In the genomic region with DNA sequence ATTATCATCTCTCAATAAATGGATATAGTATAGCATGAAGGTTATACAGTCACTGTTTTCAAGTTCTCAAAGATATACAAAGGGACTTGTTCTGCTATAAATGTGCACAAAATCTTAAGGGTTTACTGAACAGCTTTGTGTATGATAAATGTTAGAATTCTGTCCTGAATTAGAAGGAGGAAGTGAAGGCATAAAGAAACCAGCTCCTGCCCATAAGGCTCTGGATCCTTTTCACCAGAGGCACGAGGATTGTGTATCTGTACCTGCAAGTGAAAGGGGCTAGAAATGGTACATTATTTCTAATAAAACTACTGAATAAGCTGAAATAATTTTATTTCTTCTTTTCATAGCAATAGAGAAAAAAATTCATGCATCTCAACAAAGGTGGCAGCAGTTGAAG, we compare ENCODE assay signal across 34 cellular contexts. TPM values are rescaled to one million over a fixed set of nuclear protein-coding genes. Genes with fewer than 3 reads are reported as not detected.
DNase-seq lines count a peak whose midpoint lies in the region; ATAC-seq and TF ChIP-seq lines count a peak whose summit lies in the region.
"Had no signal": no experiment of that assay in that cellular context is flagged by ENCODE, and none has a peak within 500 bp of the region (broad histone marks: within the 10 kb centered on the region; RNA-seq: fewer than 3 reads in every experiment).

No MANE protein-coding gene starts in this region.

- no peak overlapping the region for H3K4me3 Mint-ChIP-seq in CD8-positive, alpha-beta T cell
- H3K4me3 Mint-ChIP-seq: activated CD4-positive, alpha-beta T cell treated with anti-CD3 and anti-CD28 coated beads, Interleukin-2, amount 10 ng/mL, durations not matched to agents 7 days and 5 days; activated naive CD4-positive, alpha-beta T cell treated with anti-CD3 and anti-CD28 coated beads for 36 hours; CD8-positive, alpha-beta memory T cell; nephron; type B pancreatic cell had no signal

- H3K27ac ChIP-seq in CD8-positive, alpha-beta T cell (ENCODE audit: low read depth, low read length) = no peak overlapping the region
- H3K27ac ChIP-seq in SU-DHL-6 (ENCODE audit: low read depth, low read length) = 0 out of 2 replicates have a peak overlapping the region, but pooled peaks have one; percentile 15
- H3K27ac ChIP-seq in neutrophil = peak overlapping the region; percentile 44
- H3K27ac ChIP-seq: breast epithelium, esophagus squamous epithelium, foreskin keratinocyte, ovary had no signal

- 0 out of 2 replicates have a peak, but pooled peaks cover 14% of the 10 kb centered on the region for H3F3A ChIP-seq in SU-DHL-6 (ENCODE audit: insufficient read depth)

- no peak overlapping the region for H2AFZ ChIP-seq in SU-DHL-6 (ENCODE audit: low read depth, low read length, severe bottlenecking)

- no peak overlapping the region for H3K9ac ChIP-seq in SU-DHL-6 (ENCODE audit: low read length)

- intact Hi-C loops in CD8-positive, alpha-beta T cell (cut with DNase I, micrococcal nuclease) = no loop called here

- TF ChIP-seq CTCF in CD8-positive, alpha-beta T cell (IDR thresholded peaks at IDR 0.05) = no peak
- TF ChIP-seq CTCF in SU-DHL-6 (IDR thresholded peaks at IDR 0.05; ENCODE audit: insufficient read depth, low read length, poor library complexity, severe bottlenecking) = no peak
- no peak for TF ChIP-seq CTCF in neutrophil (IDR thresholded peaks at IDR 0.05)

- ATAC-seq in CD8-positive, alpha-beta T cell = no peak
- ATAC-seq in GM21786 (IDR thresholded peaks at IDR 0.05; ENCODE audit: unreplicated experiment) (no peak), GM21526 (IDR thresholded peaks at IDR 0.05; ENCODE audit: low FRiP score, unreplicated experiment) (no peak)
- ATAC-seq: foreskin keratinocyte, K562, left ventricle myocardium superior had no signal

- no peaks in the 10 kb centered on the region for H3K27me3 Mint-ChIP-seq in CD8-positive, alpha-beta T cell (ENCODE audit: low read depth)
- H3K27me3 Mint-ChIP-seq: activated CD4-positive, alpha-beta T cell treated with anti-CD3 and anti-CD28 coated beads, Interleukin-2, amount 10 ng/mL, durations not matched to agents 7 days and 5 days; CD8-positive, alpha-beta memory T cell; type B pancreatic cell had no signal

- DNase-seq in NOMO-1 treated with DMSO at 0.1 percent for 48 hours (lab: John Stamatoyannopoulos, UW; ENCODE audit: unreplicated experiment) (peak; percentile 26), NOMO-1 treated with dmso at 0.1 percent for 144 hours (lab: John Stamatoyannopoulos, UW; ENCODE audit: unreplicated experiment) (no peak)
- DNase-seq in CD8-positive, alpha-beta T cell = no peak
- DNase-seq in activated T-cell treated with anti-CD3 and anti-CD28 coated beads, Interleukin-2, amount 50 U/mL, for 1 hour = no peak
- DNase-seq: 8988T; activated CD4-positive, alpha-beta T cell treated with anti-CD3 and anti-CD28 coated beads, Interleukin-2, amount 10 ng/mL, durations not matched to agents 7 days and 5 days; activated naive CD4-positive, alpha-beta T cell treated with anti-CD3 and anti-CD28 coated beads for 36 hours; anterior cingulate cortex; CD8-positive, alpha-beta memory T cell; esophagus squamous epithelium; foreskin keratinocyte; head of caudate nucleus; islet precursor cell; left ventricle myocardium superior; midbrain; NCI-H1417 treated with DMSO at 0.1 percent for 48 hours; NCI-H2081; NCI-H2227 treated with DMSO at 0.1 percent for 48 hours; NCI-H526 treated with DMSO at 0.1 percent for 48 hours; NK-92 treated with Interleukin-12 subunit alpha and Interleukin-12 subunit beta, amount 100 ng/mL, for 24 hours; ovary; SIG-M5; stimulated activated CD4-positive, alpha-beta T cell treated with anti-CD3 and anti-CD28 coated beads, Interleukin-15, amount 100 ng/mL, for 24 hours; stimulated activated CD4-positive, alpha-beta T cell treated with anti-CD3 and anti-CD28 coated beads, Interleukin-4, amount 100 ng/mL, for 4 hours; substantia nigra; SW 1271 had no signal

- H4K20me1 ChIP-seq in SU-DHL-6 (ENCODE audit: low read depth, low read length) = no peaks in the 10 kb centered on the region

- H3K9me2 ChIP-seq in SU-DHL-6 (replicated peaks; ENCODE audit: insufficient read depth, low read length) = no peaks in the 10 kb centered on the region

- no peak overlapping the region for H3K4me3 ChIP-seq in CD8-positive, alpha-beta T cell (ENCODE audit: low read depth, low read length)
- H3K4me3 ChIP-seq in SU-DHL-6 (ENCODE audit: insufficient read depth, low read length, poor library complexity, severe bottlenecking) (no peak overlapping the region), neutrophil (ENCODE audit: low read depth in 1 of 2, low read length in 1 of 2) (no peak overlapping the region)
- H3K4me3 ChIP-seq: breast epithelium, esophagus squamous epithelium, K562, ovary had no signal

- H3K4me1 Mint-ChIP-seq in CD8-positive, alpha-beta T cell (ENCODE audit: low read depth) = peaks cover 2% of the 10 kb centered on the region
- H3K4me1 Mint-ChIP-seq: nephron had no signal

- H3K36me3 Mint-ChIP-seq in CD8-positive, alpha-beta T cell = peaks cover 61% of the 10 kb centered on the region

- peak overlapping the region; percentile 41 for H3K27ac Mint-ChIP-seq in CD8-positive, alpha-beta T cell
- H3K27ac Mint-ChIP-seq: activated CD4-positive, alpha-beta T cell treated with anti-CD3 and anti-CD28 coated beads, Interleukin-2, amount 10 ng/mL, durations not matched to agents 7 days and 5 days; activated naive CD4-positive, alpha-beta T cell treated with anti-CD3 and anti-CD28 coated beads for 36 hours; nephron; type B pancreatic cell had no signal

- CTCF ChIA-PET in CD8-positive, alpha-beta T cell (lab: Charles Lee) = no interaction called here

- H3K79me2 ChIP-seq in SU-DHL-6 (ENCODE audit: insufficient read depth, low read length) = no peaks in the 10 kb centered on the region

- no peaks in the 10 kb centered on the region for H3K4me1 ChIP-seq in CD8-positive, alpha-beta T cell (ENCODE audit: insufficient read depth, low read length)
- peaks cover 13 to 19% of the 10 kb centered on the region in 2 experiments for H3K4me1 ChIP-seq in neutrophil (ENCODE audit: control insufficient read depth in 1 of 2, insufficient read depth in 1 of 2, low read depth in 1 of 2, low read length in 1 of 2)
- H3K4me1 ChIP-seq: breast epithelium, esophagus squamous epithelium, foreskin keratinocyte had no signal

- H3K9me3 ChIP-seq in CD8-positive, alpha-beta T cell (ENCODE audit: low read length) = no peaks in the 10 kb centered on the region
- H3K9me3 ChIP-seq in SU-DHL-6 (ENCODE audit: insufficient read depth, low read length) (no peaks in the 10 kb centered on the region), neutrophil (no peaks in the 10 kb centered on the region)
- H3K9me3 ChIP-seq: breast epithelium, esophagus squamous epithelium, ovary had no signal

- POLR2A ChIA-PET in CD8-positive, alpha-beta T cell (lab: Charles Lee) = no interaction called here

- no peaks in the 10 kb centered on the region for H3K9me3 Mint-ChIP-seq in CD8-positive, alpha-beta T cell
- H3K9me3 Mint-ChIP-seq: activated CD4-positive, alpha-beta T cell treated with anti-CD3 and anti-CD28 coated beads, Interleukin-2, amount 10 ng/mL, durations not matched to agents 7 days and 5 days; activated naive CD4-positive, alpha-beta T cell treated with anti-CD3 and anti-CD28 coated beads for 36 hours; CD8-positive, alpha-beta memory T cell; nephron; type B pancreatic cell had no signal

- no peak overlapping the region for H3K4me2 ChIP-seq in SU-DHL-6 (ENCODE audit: low read depth, low read length, poor library complexity, severe bottlenecking)

- H3K36me3 ChIP-seq in CD8-positive, alpha-beta T cell (ENCODE audit: insufficient read depth, low read length) = no peaks in the 10 kb centered on the region
- H3K36me3 ChIP-seq in SU-DHL-6 (ENCODE audit: low read length) (peaks cover 4% of the 10 kb centered on the region), neutrophil (peaks cover 50% of the 10 kb centered on the region)
- H3K36me3 ChIP-seq: breast epithelium, ovary had no signal

- H3K27me3 ChIP-seq in CD8-positive, alpha-beta T cell (ENCODE audit: insufficient read depth, low read length) = no peaks in the 10 kb centered on the region
- H3K27me3 ChIP-seq in SU-DHL-6 (ENCODE audit: low read length) (no peaks in the 10 kb centered on the region), neutrophil (no peaks in the 10 kb centered on the region)
- H3K27me3 ChIP-seq: breast epithelium, esophagus squamous epithelium, foreskin keratinocyte, ovary had no signal

RNA-seq across cellular contexts. Expression of gene PHF11, which starts 32.4 kb away (rescaled TPM):
- total RNA-seq in CD8-positive, alpha-beta T cell = 10 to 100 TPM; 93.9 to 98.3 TPM

RNA-seq across cellular contexts. Expression of gene RCBTB1, which starts 57.2 kb away (rescaled TPM):
- 10 to 100 TPM; 12.1 to 14.2 TPM for total RNA-seq in CD8-positive, alpha-beta T cell
